ENCODE assay signal across 1 cellular context in genomic region chr6:167668019-167668753, GRCh38.
A peak's percentile ranks its signal among the peaks of the same experiment; 100 is the strongest.
TF ChIP-seq lines count a peak whose summit lies in the region.

No MANE protein-coding gene starts in this region.

TF ChIP-seq in HepG2, 621 proteins besides CTCF, POLR2A, EP300 and RAD21 (continued from another document and continues in another):
- TF ChIP-seq, protein P1, sequence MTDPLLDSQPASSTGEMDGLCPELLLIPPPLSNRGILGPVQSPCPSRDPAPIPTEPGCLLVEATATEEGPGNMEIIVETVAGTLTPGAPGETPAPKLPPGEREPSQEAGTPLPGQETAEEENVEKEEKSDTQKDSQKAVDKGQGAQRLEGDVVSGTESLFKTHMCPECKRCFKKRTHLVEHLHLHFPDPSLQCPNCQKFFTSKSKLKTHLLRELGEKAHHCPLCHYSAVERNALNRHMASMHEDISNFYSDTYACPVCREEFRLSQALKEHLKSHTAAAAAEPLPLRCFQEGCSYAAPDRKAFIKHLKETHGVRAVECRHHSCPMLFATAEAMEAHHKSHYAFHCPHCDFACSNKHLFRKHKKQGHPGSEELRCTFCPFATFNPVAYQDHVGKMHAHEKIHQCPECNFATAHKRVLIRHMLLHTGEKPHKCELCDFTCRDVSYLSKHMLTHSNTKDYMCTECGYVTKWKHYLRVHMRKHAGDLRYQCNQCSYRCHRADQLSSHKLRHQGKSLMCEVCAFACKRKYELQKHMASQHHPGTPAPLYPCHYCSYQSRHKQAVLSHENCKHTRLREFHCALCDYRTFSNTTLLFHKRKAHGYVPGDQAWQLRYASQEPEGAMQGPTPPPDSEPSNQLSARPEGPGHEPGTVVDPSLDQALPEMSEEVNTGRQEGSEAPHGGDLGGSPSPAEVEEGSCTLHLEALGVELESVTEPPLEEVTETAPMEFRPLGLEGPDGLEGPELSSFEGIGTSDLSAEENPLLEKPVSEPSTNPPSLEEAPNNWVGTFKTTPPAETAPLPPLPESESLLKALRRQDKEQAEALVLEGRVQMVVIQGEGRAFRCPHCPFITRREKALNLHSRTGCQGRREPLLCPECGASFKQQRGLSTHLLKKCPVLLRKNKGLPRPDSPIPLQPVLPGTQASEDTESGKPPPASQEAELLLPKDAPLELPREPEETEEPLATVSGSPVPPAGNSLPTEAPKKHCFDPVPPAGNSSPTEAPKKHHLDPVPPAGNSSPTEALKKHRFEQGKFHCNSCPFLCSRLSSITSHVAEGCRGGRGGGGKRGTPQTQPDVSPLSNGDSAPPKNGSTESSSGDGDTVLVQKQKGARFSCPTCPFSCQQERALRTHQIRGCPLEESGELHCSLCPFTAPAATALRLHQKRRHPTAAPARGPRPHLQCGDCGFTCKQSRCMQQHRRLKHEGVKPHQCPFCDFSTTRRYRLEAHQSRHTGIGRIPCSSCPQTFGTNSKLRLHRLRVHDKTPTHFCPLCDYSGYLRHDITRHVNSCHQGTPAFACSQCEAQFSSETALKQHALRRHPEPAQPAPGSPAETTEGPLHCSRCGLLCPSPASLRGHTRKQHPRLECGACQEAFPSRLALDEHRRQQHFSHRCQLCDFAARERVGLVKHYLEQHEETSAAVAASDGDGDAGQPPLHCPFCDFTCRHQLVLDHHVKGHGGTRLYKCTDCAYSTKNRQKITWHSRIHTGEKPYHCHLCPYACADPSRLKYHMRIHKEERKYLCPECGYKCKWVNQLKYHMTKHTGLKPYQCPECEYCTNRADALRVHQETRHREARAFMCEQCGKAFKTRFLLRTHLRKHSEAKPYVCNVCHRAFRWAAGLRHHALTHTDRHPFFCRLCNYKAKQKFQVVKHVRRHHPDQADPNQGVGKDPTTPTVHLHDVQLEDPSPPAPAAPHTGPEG (CRISPR knock-in tag; IDR thresholded peaks at IDR 0.05), result peak; percentile 64; the same call in 1 of the 2 replicates
- TF ChIP-seq, protein P2, sequence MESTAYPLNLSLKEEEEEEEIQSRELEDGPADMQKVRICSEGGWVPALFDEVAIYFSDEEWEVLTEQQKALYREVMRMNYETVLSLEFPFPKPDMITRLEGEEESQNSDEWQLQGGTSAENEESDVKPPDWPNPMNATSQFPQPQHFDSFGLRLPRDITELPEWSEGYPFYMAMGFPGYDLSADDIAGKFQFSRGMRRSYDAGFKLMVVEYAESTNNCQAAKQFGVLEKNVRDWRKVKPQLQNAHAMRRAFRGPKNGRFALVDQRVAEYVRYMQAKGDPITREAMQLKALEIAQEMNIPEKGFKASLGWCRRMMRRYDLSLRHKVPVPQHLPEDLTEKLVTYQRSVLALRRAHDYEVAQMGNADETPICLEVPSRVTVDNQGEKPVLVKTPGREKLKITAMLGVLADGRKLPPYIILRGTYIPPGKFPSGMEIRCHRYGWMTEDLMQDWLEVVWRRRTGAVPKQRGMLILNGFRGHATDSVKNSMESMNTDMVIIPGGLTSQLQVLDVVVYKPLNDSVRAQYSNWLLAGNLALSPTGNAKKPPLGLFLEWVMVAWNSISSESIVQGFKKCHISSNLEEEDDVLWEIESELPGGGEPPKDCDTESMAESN (CRISPR knock-in tag; conservative IDR thresholded peaks at IDR 0.05), result peak; percentile 94
- TF ChIP-seq ZFP1 (CRISPR knock-in tag; IDR thresholded peaks at IDR 0.05), result peak; percentile 82
- no peak; the same call in 1 of the 2 replicates for TF ChIP-seq JUNB (CRISPR knock-in tag; IDR thresholded peaks at IDR 0.05; ENCODE audit: borderline replicate concordance)
- peak; percentile 99 for TF ChIP-seq ZNF747 (CRISPR knock-in tag; IDR thresholded peaks at IDR 0.05; ENCODE audit: borderline replicate concordance)
- TF ChIP-seq CCDC6 (CRISPR knock-in tag; IDR thresholded peaks at IDR 0.05), result peak; percentile 97
- no peak for TF ChIP-seq NR3C1 (CRISPR knock-in tag; IDR thresholded peaks at IDR 0.05)
- no peak; the same call in 1 of the 2 replicates for TF ChIP-seq RFX3 (CRISPR knock-in tag; IDR thresholded peaks at IDR 0.05)
- peak; percentile 99 for TF ChIP-seq ZNF556 (CRISPR knock-in tag; IDR thresholded peaks at IDR 0.05; ENCODE audit: borderline replicate concordance)
- no peak for TF ChIP-seq CERS6 (CRISPR knock-in tag; IDR thresholded peaks at IDR 0.05)
- no peak for TF ChIP-seq SRSF4 (IDR thresholded peaks at IDR 0.05; ENCODE audit: low read depth, low read length, poor library complexity, severe bottlenecking)
- TF ChIP-seq, protein P3, sequence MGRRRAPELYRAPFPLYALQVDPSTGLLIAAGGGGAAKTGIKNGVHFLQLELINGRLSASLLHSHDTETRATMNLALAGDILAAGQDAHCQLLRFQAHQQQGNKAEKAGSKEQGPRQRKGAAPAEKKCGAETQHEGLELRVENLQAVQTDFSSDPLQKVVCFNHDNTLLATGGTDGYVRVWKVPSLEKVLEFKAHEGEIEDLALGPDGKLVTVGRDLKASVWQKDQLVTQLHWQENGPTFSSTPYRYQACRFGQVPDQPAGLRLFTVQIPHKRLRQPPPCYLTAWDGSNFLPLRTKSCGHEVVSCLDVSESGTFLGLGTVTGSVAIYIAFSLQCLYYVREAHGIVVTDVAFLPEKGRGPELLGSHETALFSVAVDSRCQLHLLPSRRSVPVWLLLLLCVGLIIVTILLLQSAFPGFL (CRISPR knock-in tag; IDR thresholded peaks at IDR 0.05), result no peak
- no peak for TF ChIP-seq NPAS2 (CRISPR knock-in tag; IDR thresholded peaks at IDR 0.05; ENCODE audit: borderline replicate concordance)
- TF ChIP-seq ZNF441 (CRISPR knock-in tag; IDR thresholded peaks at IDR 0.05; ENCODE audit: borderline replicate concordance), result peak; percentile 94
- peak; percentile 93 for TF ChIP-seq ZMYM4 (CRISPR knock-in tag; IDR thresholded peaks at IDR 0.05)
- peak; percentile 79; the same call in 1 of the 2 replicates for TF ChIP-seq AFF4 (CRISPR knock-in tag; IDR thresholded peaks at IDR 0.05)
- TF ChIP-seq MXD4 (CRISPR knock-in tag; IDR thresholded peaks at IDR 0.05), result peak; percentile 95
- TF ChIP-seq, protein P4, sequence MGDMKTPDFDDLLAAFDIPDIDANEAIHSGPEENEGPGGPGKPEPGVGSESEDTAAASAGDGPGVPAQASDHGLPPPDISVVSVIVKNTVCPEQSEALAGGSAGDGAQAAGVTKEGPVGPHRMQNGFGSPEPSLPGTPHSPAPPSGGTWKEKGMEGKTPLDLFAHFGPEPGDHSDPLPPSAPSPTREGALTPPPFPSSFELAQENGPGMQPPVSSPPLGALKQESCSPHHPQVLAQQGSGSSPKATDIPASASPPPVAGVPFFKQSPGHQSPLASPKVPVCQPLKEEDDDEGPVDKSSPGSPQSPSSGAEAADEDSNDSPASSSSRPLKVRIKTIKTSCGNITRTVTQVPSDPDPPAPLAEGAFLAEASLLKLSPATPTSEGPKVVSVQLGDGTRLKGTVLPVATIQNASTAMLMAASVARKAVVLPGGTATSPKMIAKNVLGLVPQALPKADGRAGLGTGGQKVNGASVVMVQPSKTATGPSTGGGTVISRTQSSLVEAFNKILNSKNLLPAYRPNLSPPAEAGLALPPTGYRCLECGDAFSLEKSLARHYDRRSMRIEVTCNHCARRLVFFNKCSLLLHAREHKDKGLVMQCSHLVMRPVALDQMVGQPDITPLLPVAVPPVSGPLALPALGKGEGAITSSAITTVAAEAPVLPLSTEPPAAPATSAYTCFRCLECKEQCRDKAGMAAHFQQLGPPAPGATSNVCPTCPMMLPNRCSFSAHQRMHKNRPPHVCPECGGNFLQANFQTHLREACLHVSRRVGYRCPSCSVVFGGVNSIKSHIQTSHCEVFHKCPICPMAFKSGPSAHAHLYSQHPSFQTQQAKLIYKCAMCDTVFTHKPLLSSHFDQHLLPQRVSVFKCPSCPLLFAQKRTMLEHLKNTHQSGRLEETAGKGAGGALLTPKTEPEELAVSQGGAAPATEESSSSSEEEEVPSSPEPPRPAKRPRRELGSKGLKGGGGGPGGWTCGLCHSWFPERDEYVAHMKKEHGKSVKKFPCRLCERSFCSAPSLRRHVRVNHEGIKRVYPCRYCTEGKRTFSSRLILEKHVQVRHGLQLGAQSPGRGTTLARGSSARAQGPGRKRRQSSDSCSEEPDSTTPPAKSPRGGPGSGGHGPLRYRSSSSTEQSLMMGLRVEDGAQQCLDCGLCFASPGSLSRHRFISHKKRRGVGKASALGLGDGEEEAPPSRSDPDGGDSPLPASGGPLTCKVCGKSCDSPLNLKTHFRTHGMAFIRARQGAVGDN (CRISPR knock-in tag; IDR thresholded peaks at IDR 0.05), result peak; percentile 100
- peak; percentile 62; the same call in 1 of the 2 replicates for TF ChIP-seq HMGXB3 (CRISPR knock-in tag; IDR thresholded peaks at IDR 0.05; ENCODE audit: borderline replicate concordance)
- no peak for TF ChIP-seq ZNF562 (CRISPR knock-in tag; IDR thresholded peaks at IDR 0.05; ENCODE audit: borderline replicate concordance)
- TF ChIP-seq ZNF468 (CRISPR knock-in tag; IDR thresholded peaks at IDR 0.05), result no peak
- peak; percentile 90 for TF ChIP-seq GZF1 (CRISPR knock-in tag; IDR thresholded peaks at IDR 0.05)
- TF ChIP-seq GABPB1 (CRISPR knock-in tag; IDR thresholded peaks at IDR 0.05), result peak; percentile 62
- TF ChIP-seq ATM (IDR thresholded peaks at IDR 0.05; ENCODE audit: borderline replicate concordance), result no peak
- TF ChIP-seq, protein P5, sequence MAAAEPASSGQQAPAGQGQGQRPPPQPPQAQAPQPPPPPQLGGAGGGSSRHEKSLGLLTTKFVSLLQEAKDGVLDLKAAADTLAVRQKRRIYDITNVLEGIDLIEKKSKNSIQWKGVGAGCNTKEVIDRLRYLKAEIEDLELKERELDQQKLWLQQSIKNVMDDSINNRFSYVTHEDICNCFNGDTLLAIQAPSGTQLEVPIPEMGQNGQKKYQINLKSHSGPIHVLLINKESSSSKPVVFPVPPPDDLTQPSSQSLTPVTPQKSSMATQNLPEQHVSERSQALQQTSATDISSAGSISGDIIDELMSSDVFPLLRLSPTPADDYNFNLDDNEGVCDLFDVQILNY (CRISPR knock-in tag; conservative IDR thresholded peaks at IDR 0.05), result no peak; the same call in 1 of the 2 replicates
- TF ChIP-seq EHMT2 (IDR thresholded peaks at IDR 0.05; ENCODE audit: borderline replicate concordance, low read depth, low read length), result no peak; the same call in 1 of the 2 replicates
- no peak for TF ChIP-seq PHB2 (IDR thresholded peaks at IDR 0.05; ENCODE audit: partially characterized antibody)
- no peak for TF ChIP-seq MATR3 (CRISPR knock-in tag; IDR thresholded peaks at IDR 0.05)
